Comparison of ENCODE assay signal across 1 cellular context in genomic region chr2:231408304-231408703, GRCh38. TPM values are rescaled to one million over a fixed set of nuclear protein-coding genes. Genes with fewer than 3 reads are reported as not detected.
"Had no signal": no experiment of that assay in that cellular context is flagged by ENCODE, and none has a peak within 500 bp of the region (broad histone marks: within the 10 kb centered on the region; RNA-seq: fewer than 3 reads in every experiment).

No MANE protein-coding gene starts in this region.

RNA-seq across cellular contexts. Expression of gene B3GNT7, which starts 12.8 kb away (rescaled TPM):
- total RNA-seq: LHCN-M2 had no signal
